In the genomic region with DNA sequence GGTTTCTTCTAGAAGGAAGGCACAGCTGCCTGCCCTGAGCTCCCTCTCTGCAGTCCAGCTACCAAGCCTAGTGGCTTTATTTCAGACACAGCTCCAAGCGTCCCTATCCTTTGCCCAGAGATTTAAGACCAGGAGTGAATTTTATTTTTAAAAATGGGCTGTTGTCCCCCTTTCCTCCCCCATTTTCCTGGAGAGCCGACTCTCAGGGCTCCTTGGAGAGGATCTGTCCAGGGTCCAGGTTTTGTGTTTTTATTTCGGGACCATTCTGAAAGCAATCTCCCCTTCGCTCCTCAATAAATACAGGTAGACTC, we compare ENCODE assay signal across 9 cellular contexts. TPM values are rescaled to one million over a fixed set of nuclear protein-coding genes. Genes with fewer than 3 reads are reported as not detected.
DNase-seq lines count a peak whose midpoint lies in the region; ATAC-seq, FAIRE-seq and TF ChIP-seq lines count a peak whose summit lies in the region.
"Had no signal": no experiment of that assay in that cellular context is flagged by ENCODE, and none has a peak within 500 bp of the region (broad histone marks: within the 10 kb centered on the region; RNA-seq: fewer than 3 reads in every experiment).

No MANE protein-coding gene starts in this region.

- no peaks in the 10 kb centered on the region for H3K27me3 Mint-ChIP-seq in T-helper 2 cell treated with Interferon-gamma antibody and Interleukin-4, amounts not matched to agents 5 μg/mL and 100 μg/mL, for 36 hours (ENCODE audit: low read depth)
- peaks cover 3% of the 10 kb centered on the region for H3K27me3 Mint-ChIP-seq in activated naive CD8-positive, alpha-beta T cell treated with anti-CD3 and anti-CD28 coated beads for 36 hours

- no peaks in the 10 kb centered on the region for H4K20me1 ChIP-seq in keratinocyte (ENCODE audit: control insufficient read depth, extremely low read depth, insufficient read depth, low read length)

- H3K4me1 ChIP-seq in keratinocyte (ENCODE audit: control insufficient read depth, extremely low read depth, insufficient read depth, low read length) (peaks cover 10% of the 10 kb centered on the region), testis (peaks cover 26% of the 10 kb centered on the region)

- H3K9me3 Mint-ChIP-seq in T-helper 2 cell treated with Interferon-gamma antibody and Interleukin-4, amounts not matched to agents 5 μg/mL and 100 μg/mL, for 36 hours = no peaks in the 10 kb centered on the region
- H3K9me3 Mint-ChIP-seq in activated naive CD8-positive, alpha-beta T cell treated with anti-CD3 and anti-CD28 coated beads for 36 hours = no peaks in the 10 kb centered on the region

- no peak for DNase-seq in T-helper 2 cell treated with Interferon-gamma antibody and Interleukin-4, amounts not matched to agents 5 μg/mL and 100 μg/mL, for 36 hours (ENCODE audit: low spot score)
- DNase-seq in T-helper 2 cell = no peak
- no peak for DNase-seq in activated naive CD8-positive, alpha-beta T cell treated with anti-CD3 and anti-CD28 coated beads for 36 hours
- no peak for DNase-seq in keratinocyte (ENCODE audit: low read depth, low spot score)
- DNase-seq in testis = no peak
- no peak for DNase-seq in medulla oblongata (ENCODE audit: extremely low spot score)
- DNase-seq in activated effector memory CD4-positive, alpha-beta T cell treated with anti-CD3 and anti-CD28 coated beads, Interleukin-2, amount 50 U/mL, for 16 hours = no peak

- dilution Hi-C loops in keratinocyte (cut with MboI; ENCODE audit: extremely low pct_ligation_motif_present, low sequenced_read_pairs) = no loop called here

- peak overlapping the region; percentile 8 for H2AFZ ChIP-seq in keratinocyte (ENCODE audit: control insufficient read depth, low read length)

- peaks cover 28% of the 10 kb centered on the region for H3K79me2 ChIP-seq in keratinocyte (ENCODE audit: control insufficient read depth, insufficient read depth, low read length)

- peaks cover 7% of the 10 kb centered on the region for H3K36me3 Mint-ChIP-seq in T-helper 2 cell treated with Interferon-gamma antibody and Interleukin-4, amounts not matched to agents 5 μg/mL and 100 μg/mL, for 36 hours (ENCODE audit: low read depth)
- peaks cover 12% of the 10 kb centered on the region for H3K36me3 Mint-ChIP-seq in activated naive CD8-positive, alpha-beta T cell treated with anti-CD3 and anti-CD28 coated beads for 36 hours

- TF ChIP-seq CTCF in keratinocyte (optimal IDR thresholded peaks at IDR 0.05 in 1 of 3, IDR thresholded peaks at IDR 0.05 in 1 of 3, conservative IDR thresholded peaks at IDR 0.05 in 1 of 3; ENCODE audit: extremely low read depth in 1 of 3, insufficient read depth in 2 of 3, low read length in 3 of 3) (no peak), testis (IDR thresholded peaks at IDR 0.05) (no peak)

- peak overlapping the region; percentile 90 for H3K27ac ChIP-seq in keratinocyte (ENCODE audit: control insufficient read depth, insufficient read depth, low read length)
- peak overlapping the region; percentile 92 to 94 for H3K27ac ChIP-seq in testis

- H3K27me3 ChIP-seq in keratinocyte (ENCODE audit: control insufficient read depth, extremely low read depth, insufficient read depth, low read length) (no peaks in the 10 kb centered on the region), testis (no peaks in the 10 kb centered on the region)

- H3K9ac ChIP-seq in keratinocyte (ENCODE audit: control insufficient read depth, extremely low read depth, insufficient read depth, low read length) = peak overlapping the region; percentile 86

- H3K27ac Mint-ChIP-seq in T-helper 2 cell treated with Interferon-gamma antibody and Interleukin-4, amounts not matched to agents 5 μg/mL and 100 μg/mL, for 36 hours = peak overlapping the region; percentile 91
- H3K27ac Mint-ChIP-seq in activated naive CD8-positive, alpha-beta T cell treated with anti-CD3 and anti-CD28 coated beads for 36 hours = peak overlapping the region; percentile 93

- 13% methylated on average over 4 of the region's 4 CpGs for WGBS in testis, 2 donors

- H3K9me1 ChIP-seq in keratinocyte (ENCODE audit: control insufficient read depth, extremely low read depth, insufficient read depth, low read length) = no peaks in the 10 kb centered on the region

- no peaks in the 10 kb centered on the region for H3K9me3 ChIP-seq in keratinocyte (ENCODE audit: control insufficient read depth, low read depth, low read length)
- H3K9me3 ChIP-seq in testis = no peaks in the 10 kb centered on the region

- H3K4me1 Mint-ChIP-seq in T-helper 2 cell treated with Interferon-gamma antibody and Interleukin-4, amounts not matched to agents 5 μg/mL and 100 μg/mL, for 36 hours (ENCODE audit: low read depth) = peaks cover 31% of the 10 kb centered on the region
- H3K4me1 Mint-ChIP-seq in activated naive CD8-positive, alpha-beta T cell treated with anti-CD3 and anti-CD28 coated beads for 36 hours = peaks cover 21% of the 10 kb centered on the region

- H3K36me3 ChIP-seq in keratinocyte (ENCODE audit: control insufficient read depth in 2 of 2, extremely low read depth in 1 of 2, insufficient read depth in 2 of 2, low read length in 2 of 2) = peaks cover 0 to 6% of the 10 kb centered on the region in 2 experiments
- no peaks in the 10 kb centered on the region for H3K36me3 ChIP-seq in testis (ENCODE audit: low read depth, missing control alignments)

- FAIRE-seq in keratinocyte (lab: Jason Lieb, UNC) = no peak

- H3K4me3 Mint-ChIP-seq in T-helper 2 cell treated with Interferon-gamma antibody and Interleukin-4, amounts not matched to agents 5 μg/mL and 100 μg/mL, for 36 hours = peak overlapping the region; percentile 86
- H3K4me3 Mint-ChIP-seq in activated naive CD8-positive, alpha-beta T cell treated with anti-CD3 and anti-CD28 coated beads for 36 hours = peak overlapping the region; percentile 82

- ATAC-seq in GM21737 (IDR thresholded peaks at IDR 0.05; ENCODE audit: unreplicated experiment) = no peak

- intact Hi-C loops in testis (cut with DNase I; ENCODE audit: low total_unique reads) = no loop called here

- H3K4me3 ChIP-seq in keratinocyte (ENCODE audit: control insufficient read depth in 2 of 3, extremely low read depth in 1 of 3, insufficient read depth in 2 of 3, low read depth in 1 of 3, low read length in 3 of 3) = peak overlapping the region; percentile 46 to 77 (median 75)
- H3K4me3 ChIP-seq in testis = peak overlapping the region; percentile 47 to 67

- TF ChIP-seq POLR2A in testis (IDR thresholded peaks at IDR 0.05) = no peak

- peak overlapping the region; percentile 96 for H3K4me2 ChIP-seq in keratinocyte (ENCODE audit: control insufficient read depth, extremely low read depth, insufficient read depth, low read depth, low read length)

RNA-seq across cellular contexts. Expression of a gene that starts 4.4 kb away (rescaled TPM):
- total RNA-seq in activated naive CD8-positive, alpha-beta T cell treated with anti-CD3 and anti-CD28 coated beads for 36 hours = 1 to 10 TPM; 10.0 TPM
- polyA plus RNA-seq in keratinocyte = 9.5 to 15.4 TPM (median 10.5 TPM) in 3 replicates
- polyA plus RNA-seq in keratinocyte (2011; ENCODE audit: low read depth) = 17.5 TPM
- polyA plus RNA-seq in keratinocyte (2011; cell fraction: cytosol; rRNA removed) = 7.1 and 13.0 TPM in 2 replicates
- polyA plus RNA-seq in keratinocyte (2011; cell fraction: nucleus; rRNA removed) = 8.1 and 10.9 TPM in 2 replicates
- polyA plus RNA-seq in keratinocyte (2012; ENCODE audit: low replicate concordance) = 10.6 and 28.6 TPM in 2 replicates
- 3.8 to 6.1 TPM (median 4.4 TPM) in 3 replicates for polyA minus RNA-seq in keratinocyte
- 10.0 TPM for polyA minus RNA-seq in keratinocyte (2011; cell fraction: cytosol; rRNA and poly(A)+ RNA removed)
- 3.5 and 4.0 TPM in 2 replicates for polyA minus RNA-seq in keratinocyte (2011; cell fraction: nucleus; rRNA and poly(A)+ RNA removed)
- 10 to 100 TPM in 1 of 2 donors, 1 to 10 TPM in 1; 8.6 to 10.9 TPM for total RNA-seq in testis
- polyA plus RNA-seq in testis (ENCODE audit: insufficient read depth, low read depth, low replicate concordance) = 8.3 TPM

RNA-seq across cellular contexts. Expression of a gene that starts 8.2 kb away (rescaled TPM):
- under 1 TPM; 0.64 to 0.84 TPM for total RNA-seq in activated naive CD8-positive, alpha-beta T cell treated with anti-CD3 and anti-CD28 coated beads for 36 hours
- 0.22 to 0.49 TPM (median 0.42 TPM) in 3 replicates for polyA plus RNA-seq in keratinocyte
- polyA plus RNA-seq in keratinocyte (2011; ENCODE audit: low read depth) = 0.56 TPM
- polyA plus RNA-seq in keratinocyte (2011; cell fraction: cytosol; rRNA removed) = 0.21 and 0.45 TPM in 2 replicates
- polyA plus RNA-seq in keratinocyte (2011; cell fraction: nucleus; rRNA removed) = 0.82 and 1.0 TPM in 2 replicates
- 0.45 and 0.90 TPM in 2 replicates for polyA plus RNA-seq in keratinocyte (2012; ENCODE audit: low replicate concordance)
- polyA minus RNA-seq in keratinocyte = 0.13 to 0.33 TPM (median 0.32 TPM) in 3 replicates
- 0.58 TPM for polyA minus RNA-seq in keratinocyte (2011; cell fraction: cytosol; rRNA and poly(A)+ RNA removed)
- polyA minus RNA-seq in keratinocyte (2011; cell fraction: nucleus; rRNA and poly(A)+ RNA removed) = 0.32 and 0.47 TPM in 2 replicates
- total RNA-seq in testis = 1 to 10 TPM; 4.9 to 5.1 TPM
- polyA plus RNA-seq in testis (ENCODE audit: insufficient read depth, low read depth, low replicate concordance) = 3.6 TPM

RNA-seq across cellular contexts. Expression of a gene that starts 22.7 kb away (rescaled TPM):
- total RNA-seq in activated naive CD8-positive, alpha-beta T cell treated with anti-CD3 and anti-CD28 coated beads for 36 hours = 1 to 10 TPM; 4.4 to 5.3 TPM
- 11.8 to 16.1 TPM (median 13.2 TPM) in 3 replicates for polyA plus RNA-seq in keratinocyte
- polyA plus RNA-seq in keratinocyte (2011; ENCODE audit: low read depth) = 1.1 TPM
- polyA plus RNA-seq in keratinocyte (2011; cell fraction: cytosol; rRNA removed) = 9.0 and 9.9 TPM in 2 replicates
- 11.3 and 14.8 TPM in 2 replicates for polyA plus RNA-seq in keratinocyte (2011; cell fraction: nucleus; rRNA removed)
- polyA plus RNA-seq in keratinocyte (2012; ENCODE audit: low replicate concordance) = 11.9 and 19.4 TPM in 2 replicates
- polyA minus RNA-seq in keratinocyte = 14.4 to 18.5 TPM (median 14.8 TPM) in 3 replicates
- 35.3 TPM for polyA minus RNA-seq in keratinocyte (2011; cell fraction: cytosol; rRNA and poly(A)+ RNA removed)
- 9.1 and 9.6 TPM in 2 replicates for polyA minus RNA-seq in keratinocyte (2011; cell fraction: nucleus; rRNA and poly(A)+ RNA removed)
- 10 to 100 TPM; 24.3 to 33.9 TPM for total RNA-seq in testis
- polyA plus RNA-seq in testis (ENCODE audit: insufficient read depth, low read depth, low replicate concordance) = 22.4 TPM

RNA-seq across cellular contexts. Expression of a gene that starts 31.4 kb away (rescaled TPM):
- total RNA-seq in activated naive CD8-positive, alpha-beta T cell treated with anti-CD3 and anti-CD28 coated beads for 36 hours = not detected
- 0.03 to 0.06 TPM in 2 of 3 replicates, not detected in the other for polyA plus RNA-seq in keratinocyte
- not detected for polyA plus RNA-seq in keratinocyte (2011; ENCODE audit: low read depth)
- 0.04 and 0.06 TPM in 2 replicates for polyA plus RNA-seq in keratinocyte (2011; cell fraction: cytosol; rRNA removed)
- not detected in 2 replicates for polyA plus RNA-seq in keratinocyte (2011; cell fraction: nucleus; rRNA removed)
- 0.05 and 0.08 TPM in 2 replicates for polyA plus RNA-seq in keratinocyte (2012; ENCODE audit: low replicate concordance)
- polyA minus RNA-seq in keratinocyte = 0.07 TPM in 1 of 3 replicates, not detected in the others
- polyA minus RNA-seq in keratinocyte (2011; cell fraction: cytosol; rRNA and poly(A)+ RNA removed) = not detected
- not detected in 2 replicates for polyA minus RNA-seq in keratinocyte (2011; cell fraction: nucleus; rRNA and poly(A)+ RNA removed)
- 10 to 100 TPM; 13.7 to 30.3 TPM for total RNA-seq in testis
- 32.8 TPM for polyA plus RNA-seq in testis (ENCODE audit: insufficient read depth, low read depth, low replicate concordance)
- total RNA-seq: glomerular endothelial cell had no signal

RNA-seq across cellular contexts. Expression of a gene that starts 44.1 kb away (rescaled TPM):
- total RNA-seq in activated naive CD8-positive, alpha-beta T cell treated with anti-CD3 and anti-CD28 coated beads for 36 hours = 10 to 100 TPM; 15.1 to 15.2 TPM
- polyA plus RNA-seq in keratinocyte (48.6 to 129 TPM (median 52.5 TPM) in 3 replicates), testis (ENCODE audit: insufficient read depth, low read depth, low replicate concordance) (36.8 TPM)
- polyA plus RNA-seq in keratinocyte (2011; ENCODE audit: low read depth) = 26.7 TPM
- 57.0 and 105 TPM in 2 replicates for polyA plus RNA-seq in keratinocyte (2011; cell fraction: cytosol; rRNA removed)
- 39.1 and 52.7 TPM in 2 replicates for polyA plus RNA-seq in keratinocyte (2011; cell fraction: nucleus; rRNA removed)
- 75.2 and 154 TPM in 2 replicates for polyA plus RNA-seq in keratinocyte (2012; ENCODE audit: low replicate concordance)
- polyA minus RNA-seq in keratinocyte = 34.0 to 82.3 TPM (median 74.7 TPM) in 3 replicates
- 105 TPM for polyA minus RNA-seq in keratinocyte (2011; cell fraction: cytosol; rRNA and poly(A)+ RNA removed)
- polyA minus RNA-seq in keratinocyte (2011; cell fraction: nucleus; rRNA and poly(A)+ RNA removed) = 15.5 and 17.0 TPM in 2 replicates
- 10 to 100 TPM; 25.0 to 43.3 TPM for total RNA-seq in testis

Comparison
In these comparisons a context has a peak if more than half of its experiments do, and no peak if none do; other contexts are left out.
1. RNA of a gene that starts 22.7 kb away (total RNA-seq): 24.3 to 33.9 TPM in testis; 4.4 to 5.3 TPM in activated naive CD8-positive, alpha-beta T cell treated with anti-CD3 and anti-CD28 coated beads for 36 hours; every median in the first group is over 4 times any median in the second.